1 cellular context compared by ENCODE assay signal in genomic region chr3:149532463-149533180, GRCh38.
TF ChIP-seq lines count a peak whose summit lies in the region.

No MANE protein-coding gene starts in this region.

TF ChIP-seq in A549, 52 proteins besides CTCF, POLR2A, EP300 and RAD21 (continued from another document):
- TF ChIP-seq KDM1A (IDR thresholded peaks at IDR 0.05; ENCODE audit: low read depth) (no peak), BHLHE40 (IDR thresholded peaks at IDR 0.05; ENCODE audit: low read depth, low read length) (no peak), ESRRA (IDR thresholded peaks at IDR 0.05; ENCODE audit: borderline replicate concordance, low read length) (no peak), TFCP2L1 (CRISPR knock-in tag; IDR thresholded peaks at IDR 0.05) (no peak)
- TF ChIP-seq, protein P1, sequence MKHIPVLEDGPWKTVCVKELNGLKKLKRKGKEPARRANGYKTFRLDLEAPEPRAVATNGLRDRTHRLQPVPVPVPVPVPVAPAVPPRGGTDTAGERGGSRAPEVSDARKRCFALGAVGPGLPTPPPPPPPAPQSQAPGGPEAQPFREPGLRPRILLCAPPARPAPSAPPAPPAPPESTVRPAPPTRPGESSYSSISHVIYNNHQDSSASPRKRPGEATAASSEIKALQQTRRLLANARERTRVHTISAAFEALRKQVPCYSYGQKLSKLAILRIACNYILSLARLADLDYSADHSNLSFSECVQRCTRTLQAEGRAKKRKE (CRISPR knock-in tag; IDR thresholded peaks at IDR 0.05; ENCODE audit: low read depth): no peak
